24 cellular contexts compared by ENCODE assay signal in the genomic region with DNA sequence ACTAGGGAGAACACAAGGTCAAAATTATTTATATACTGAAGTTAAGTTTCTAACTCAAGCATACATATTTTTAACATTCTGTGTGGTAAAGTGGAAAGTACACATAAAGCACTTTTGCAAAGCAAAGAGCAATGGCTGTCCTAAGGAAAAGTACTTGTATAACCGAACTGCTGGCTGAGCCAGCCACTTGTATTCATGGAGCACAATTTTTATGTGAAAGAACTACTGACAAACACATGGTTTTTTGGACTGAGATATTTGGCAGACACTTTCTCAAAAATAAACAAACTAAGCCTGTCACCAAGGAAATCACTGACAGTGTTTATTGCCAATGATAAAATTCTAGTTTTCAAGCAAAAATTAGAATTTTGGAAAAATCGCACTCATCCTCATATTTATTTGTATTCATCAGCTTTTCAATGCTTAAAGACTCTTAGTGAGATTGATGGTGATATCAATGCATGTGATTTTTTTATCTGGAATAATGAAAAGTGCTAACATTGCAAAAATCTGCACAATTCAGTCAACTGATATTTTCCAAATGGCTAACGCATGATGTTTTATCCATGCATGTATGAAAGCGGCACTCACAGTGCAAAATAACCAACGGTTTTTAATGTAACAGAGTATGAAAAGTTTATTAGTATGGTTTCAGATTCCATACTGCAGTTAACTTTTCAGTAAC.
"Had no signal": no experiment of that assay in that cellular context is flagged by ENCODE, and none has a peak within 500 bp of the region (broad histone marks: within the 10 kb centered on the region; RNA-seq: fewer than 3 reads in every experiment).

No MANE protein-coding gene starts in this region.

- ATAC-seq: heart right ventricle; naive thymus-derived CD4-positive, alpha-beta T cell; stimulated activated effector memory CD8-positive, alpha-beta T cell treated with anti-CD3 and anti-CD28 coated beads, Interleukin-12 subunit alpha, Interleukin-12 subunit beta, amount 100 ng/mL, for 72 hours had no signal

- H3K27me3 ChIP-seq: colonic mucosa, esophagus muscularis mucosa, heart right ventricle, neural progenitor cell, right atrium auricular region, sigmoid colon, stomach, thyroid gland had no signal

- H3K9me3 ChIP-seq: colonic mucosa, prostate gland, right atrium auricular region, thyroid gland had no signal

- DNase-seq: colonic mucosa; effector CD8-positive, alpha-beta T cell; endodermal cell; foreskin melanocyte; glutamatergic neuron; heart right ventricle; hippocampal formation; left cardiac atrium; mesendoderm; midbrain; naive thymus-derived CD4-positive, alpha-beta T cell; sigmoid colon; stimulated activated CD4-positive, alpha-beta T cell treated with anti-CD3 and anti-CD28 coated beads, Interleukin-2, amount 100 ng/mL, for 24 hours; stimulated activated CD4-positive, alpha-beta T cell treated with anti-CD3 and anti-CD28 coated beads, Interleukin-4, amount 100 ng/mL, for 24 hours; stimulated activated naive CD4-positive, alpha-beta T cell treated with Interleukin-2 at 50 U/mL for 16 hours; stomach had no signal

- H3K4me3 ChIP-seq: colonic mucosa, esophagus muscularis mucosa, heart right ventricle, neural progenitor cell, prostate gland, right atrium auricular region, sigmoid colon, stomach, thyroid gland had no signal

- FAIRE-seq: islet of Langerhans had no signal

- H3K4me1 ChIP-seq: colonic mucosa, heart right ventricle, neural progenitor cell, prostate gland, right atrium auricular region, sigmoid colon, stomach, thyroid gland had no signal

- H2AFZ ChIP-seq: neural progenitor cell had no signal

- H3K4me2 ChIP-seq: neural progenitor cell had no signal

- H3K36me3 ChIP-seq: colonic mucosa, esophagus muscularis mucosa, heart right ventricle, neural progenitor cell, prostate gland, right atrium auricular region, sigmoid colon, stomach, thyroid gland had no signal

- H3K27ac ChIP-seq: colonic mucosa, epithelial cell of prostate, esophagus muscularis mucosa, heart right ventricle, neural progenitor cell, prostate gland, right atrium auricular region, sigmoid colon, stomach, thyroid gland had no signal

- H3K9ac ChIP-seq: neural progenitor cell had no signal
